ENCODE assay signal across 12 cellular contexts in the genomic region with DNA sequence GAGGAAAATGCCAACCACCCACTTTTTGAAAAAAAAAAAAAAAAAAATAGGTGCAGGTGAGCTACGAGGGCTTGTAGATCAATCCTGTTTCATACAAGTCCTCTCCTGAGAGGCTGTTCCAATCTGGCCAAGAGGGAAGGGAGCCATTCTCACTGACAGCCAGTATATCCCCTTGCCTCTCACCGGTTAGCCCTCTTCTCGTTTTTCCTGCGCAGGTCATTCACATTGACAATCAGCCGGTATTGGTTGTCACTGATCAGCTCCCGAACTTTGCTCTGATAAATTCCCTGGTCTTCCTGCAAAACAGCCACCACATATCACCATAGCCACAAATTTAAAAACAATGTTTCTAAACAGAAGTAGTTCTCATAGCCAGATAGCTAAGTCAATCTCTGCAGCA. TPM values are rescaled to one million over a fixed set of nuclear protein-coding genes. Genes with fewer than 3 reads are reported as not detected.
DNase-seq lines count a peak whose midpoint lies in the region; ATAC-seq lines count a peak whose summit lies in the region.
"Had no signal": no experiment of that assay in that cellular context is flagged by ENCODE, and none has a peak within 500 bp of the region (broad histone marks: within the 10 kb centered on the region; RNA-seq: fewer than 3 reads in every experiment).

No MANE protein-coding gene starts in this region.

- no peak for ATAC-seq in activated naive CD4-positive, alpha-beta T cell treated with anti-CD3 and anti-CD28 coated beads, Interleukin-2, amount 50 U/mL, for 72 hours

- peak overlapping the region in 3 of 8 donors; percentile 35 to 69 (median 55) for H3K27ac Mint-ChIP-seq in CD8-positive, alpha-beta memory T cell
- H3K27ac Mint-ChIP-seq in activated naive CD4-positive, alpha-beta T cell treated with anti-CD3 and anti-CD28 coated beads, Interleukin-2, amount 50 U/mL, for 72 hours = peak overlapping the region; percentile 24 to 52

- peak overlapping the region in 3 of 7 donors; percentile 56 to 65 (median 63) for H3K4me3 Mint-ChIP-seq in CD8-positive, alpha-beta memory T cell

- peaks cover 31 to 62% (median 39%) of the 10 kb centered on the region in 3 donors for H3K4me1 Mint-ChIP-seq in CD8-positive, alpha-beta memory T cell

- H4K5ac ChIP-seq in mesendoderm (ENCODE audit: low read length) = no peak overlapping the region

- no peak overlapping the region for H3K27ac ChIP-seq in CD8-positive, alpha-beta memory T cell (ENCODE audit: low read depth, low read length)
- H3K27ac ChIP-seq in HUES6 (ENCODE audit: low read depth, low read length) (no peak overlapping the region), mesendoderm (ENCODE audit: low read depth, low read length) (no peak overlapping the region)

- no peak overlapping the region for H3K4ac ChIP-seq in mesendoderm (ENCODE audit: low read depth, low read length)

- no peak for DNase-seq in CD8-positive, alpha-beta memory T cell
- no peak for DNase-seq in activated naive CD4-positive, alpha-beta T cell treated with anti-CD3 and anti-CD28 coated beads, Interleukin-2, amount 50 U/mL, for 72 hours (ENCODE audit: low spot score in 2 of 2)
- DNase-seq in mesendoderm (no peak), DMS53 (lab: John Stamatoyannopoulos, UW) (no peak), NCI-H748 treated with DMSO at 0.1 percent for 48 hours (lab: John Stamatoyannopoulos, UW) (no peak), MV-4-11 (lab: John Stamatoyannopoulos, UW) (no peak)
- no peak for DNase-seq in stimulated activated CD4-positive, alpha-beta T cell treated with anti-CD3 and anti-CD28 coated beads, Interleukin-12 subunit alpha, Interleukin-12 subunit beta, amount 100 ng/mL, for 4 hours
- DNase-seq: activated CD4-positive, alpha-beta T cell treated with anti-CD3 and anti-CD28 coated beads for 48 hours; central memory CD4-positive, alpha-beta T cell; NCI-H524; posterior cingulate gyrus had no signal

- H3K18ac ChIP-seq in mesendoderm (ENCODE audit: low read length) = no peak overlapping the region

- no peak overlapping the region for H2AK5ac ChIP-seq in mesendoderm (ENCODE audit: low read length)

- no peaks in the 10 kb centered on the region for H3K27me3 Mint-ChIP-seq in CD8-positive, alpha-beta memory T cell

- H3K56ac ChIP-seq in mesendoderm (ENCODE audit: low read length) = peak overlapping the region; percentile 58

- H3K9ac ChIP-seq in HUES6 (ENCODE audit: low read length) (peak overlapping the region; percentile 99), mesendoderm (ENCODE audit: low read length) (peak overlapping the region; percentile 66)

- no CpG with 5 or more reads among the region's 6 CpGs for WGBS in mesendoderm (ENCODE audit: extremely low coverage, insufficient coverage, low lambda C conversion rate)

- H4K8ac ChIP-seq in mesendoderm (ENCODE audit: low read depth, low read length) = no peak overlapping the region

- CTCF ChIA-PET in CD8-positive, alpha-beta memory T cell (lab: Charles Lee) = interaction anchor here (0.7 to 6.1 kb wide), 7 partner anchors 19 to 292 kb away, joined by 3 to 138 read pairs (median 4); no protein-coding TSS in a partner anchor

- H2BK15ac ChIP-seq in mesendoderm (replicated peaks; ENCODE audit: low read depth) = no peak overlapping the region

- H3K36me3 ChIP-seq in CD8-positive, alpha-beta memory T cell (ENCODE audit: insufficient read depth, low read length) = peaks cover 31% of the 10 kb centered on the region
- H3K36me3 ChIP-seq in HUES6 (ENCODE audit: control insufficient read depth, insufficient read depth, low read length) (peaks cover 55% of the 10 kb centered on the region), mesendoderm (ENCODE audit: control insufficient read depth, insufficient read depth, low read length) (peaks cover 14% of the 10 kb centered on the region)

- H2BK5ac ChIP-seq in mesendoderm (ENCODE audit: low read length) = no peak overlapping the region

- POLR2A ChIA-PET in CD8-positive, alpha-beta memory T cell (lab: Charles Lee) = interaction anchor here (3.0 kb wide), 1 partner anchor 80 kb away, joined by 48 read pairs; the partner anchor contains the start of gene PAQR8

- peak overlapping the region; percentile 30 for H3K4me3 ChIP-seq in CD8-positive, alpha-beta memory T cell (ENCODE audit: low read length)
- H3K4me3 ChIP-seq in HUES6 (ENCODE audit: low read depth, low read length) (peak overlapping the region; percentile 91), mesendoderm (ENCODE audit: low read length) (peak overlapping the region; percentile 19)

- no peaks in the 10 kb centered on the region for H3K9me3 Mint-ChIP-seq in CD8-positive, alpha-beta memory T cell
- H3K9me3 Mint-ChIP-seq in activated naive CD4-positive, alpha-beta T cell treated with anti-CD3 and anti-CD28 coated beads, Interleukin-2, amount 50 U/mL, for 72 hours = no peaks in the 10 kb centered on the region

- H3K79me1 ChIP-seq in mesendoderm (ENCODE audit: low read length) = peaks cover 9% of the 10 kb centered on the region

- H2BK120ac ChIP-seq in mesendoderm (ENCODE audit: low read depth, low read length) = no peak overlapping the region

- no peaks in the 10 kb centered on the region for H3K27me3 ChIP-seq in CD8-positive, alpha-beta memory T cell (ENCODE audit: insufficient read depth, low read length, poor library complexity, severe bottlenecking)
- H3K27me3 ChIP-seq in HUES6 (ENCODE audit: control insufficient read depth, insufficient read depth, low read length) = no peaks in the 10 kb centered on the region
- no peaks in the 10 kb centered on the region for H3K27me3 ChIP-seq in mesendoderm (ENCODE audit: insufficient read depth, low read length, poor library complexity)

- peaks cover 25% of the 10 kb centered on the region for H3K79me2 ChIP-seq in mesendoderm (ENCODE audit: control insufficient read depth, insufficient read depth, low read length)

- H3K4me1 ChIP-seq in CD8-positive, alpha-beta memory T cell (ENCODE audit: insufficient read depth, low read length) = peaks cover 43% of the 10 kb centered on the region
- H3K4me1 ChIP-seq in HUES6 (ENCODE audit: control insufficient read depth, insufficient read depth, low read length) = peaks cover 13% of the 10 kb centered on the region; the same call in 1 of the 2 replicates
- no peaks in the 10 kb centered on the region for H3K4me1 ChIP-seq in mesendoderm (ENCODE audit: control insufficient read depth, low read depth, low read length)

- no peak overlapping the region for H3K23ac ChIP-seq in mesendoderm (ENCODE audit: low read length)

- no peaks in the 10 kb centered on the region for H3K9me3 ChIP-seq in CD8-positive, alpha-beta memory T cell (ENCODE audit: low read length)
- no peaks in the 10 kb centered on the region for H3K9me3 ChIP-seq in HUES6 (ENCODE audit: control insufficient read depth, insufficient read depth, low read depth, low read length)

- H3K4me2 ChIP-seq in mesendoderm (ENCODE audit: low read length) = peak overlapping the region; percentile 17

- peaks cover 14 to 50% (median 19%) of the 10 kb centered on the region in 3 donors for H3K36me3 Mint-ChIP-seq in CD8-positive, alpha-beta memory T cell
- H3K36me3 Mint-ChIP-seq in activated naive CD4-positive, alpha-beta T cell treated with anti-CD3 and anti-CD28 coated beads, Interleukin-2, amount 50 U/mL, for 72 hours = peaks cover 44 to 58% of the 10 kb centered on the region in 2 donors

RNA-seq across cellular contexts. Expression of gene MCM3, which starts 1.4 kb away (rescaled TPM):
- 100 to 1,000 TPM; 262 to 263 TPM for total RNA-seq in CD8-positive, alpha-beta memory T cell
- polyA plus RNA-seq in CD8-positive, alpha-beta memory T cell = 59.0 TPM
- total RNA-seq in activated naive CD4-positive, alpha-beta T cell treated with anti-CD3 and anti-CD28 coated beads, Interleukin-2, amount 50 U/mL, for 72 hours = 100 to 1,000 TPM; 239 to 276 TPM
- polyA plus RNA-seq in mesendoderm (2013, experiment 1 of 2) = 166 TPM
- polyA plus RNA-seq in mesendoderm (2013, experiment 2 of 2) = 164 TPM

RNA-seq across cellular contexts. Expression of gene IL17F, which starts 38.8 kb away (rescaled TPM):
- total RNA-seq in CD8-positive, alpha-beta memory T cell = 1 to 10 TPM in 1 of 2 experiments, under 1 TPM in 1; 0.84 to 2.3 TPM
- not detected for polyA plus RNA-seq in CD8-positive, alpha-beta memory T cell
- total RNA-seq in activated naive CD4-positive, alpha-beta T cell treated with anti-CD3 and anti-CD28 coated beads, Interleukin-2, amount 50 U/mL, for 72 hours = 10 to 100 TPM in 1 of 2 donors, 1 to 10 TPM in 1; 6.2 to 13.9 TPM
- not detected for polyA plus RNA-seq in mesendoderm (2013, experiment 1 of 2)
- not detected for polyA plus RNA-seq in mesendoderm (2013, experiment 2 of 2)

Comparison
In these comparisons a context has a peak if more than half of its experiments do, and no peak if none do; other contexts are left out.
1. H3K4me3 ChIP-seq: peak in every context shown above with its lines; median percentile 91 in HUES6; 30 in CD8-positive, alpha-beta memory T cell; 19 in mesendoderm.